ENCODE assay signal across 10 cellular contexts in the genomic region with DNA sequence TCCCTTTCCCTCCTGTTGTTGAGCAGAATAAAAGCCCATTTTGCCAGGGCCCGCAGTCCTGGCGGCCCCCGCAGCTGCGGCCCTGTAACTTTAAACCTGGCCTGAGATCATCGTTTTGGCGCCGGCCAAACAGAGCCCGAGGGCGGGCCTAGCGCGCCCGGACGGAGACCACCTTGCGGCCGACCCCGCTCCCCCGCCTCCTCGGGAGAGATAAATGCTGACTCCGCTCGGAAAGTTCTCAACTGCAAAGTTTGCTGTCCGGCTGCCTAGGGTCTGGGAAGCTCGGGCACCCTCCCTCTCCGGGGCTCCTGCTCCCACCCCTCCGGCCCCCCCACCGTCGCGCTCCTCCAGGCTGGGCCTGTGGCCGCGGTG. TPM values are rescaled to one million over a fixed set of nuclear protein-coding genes. Genes with fewer than 3 reads are reported as not detected.
DNase-seq lines count a peak whose midpoint lies in the region; ATAC-seq and TF ChIP-seq lines count a peak whose summit lies in the region.
"Had no signal": no experiment of that assay in that cellular context is flagged by ENCODE, and none has a peak within 500 bp of the region (broad histone marks: within the 10 kb centered on the region; RNA-seq: fewer than 3 reads in every experiment).

A gene with protein sequence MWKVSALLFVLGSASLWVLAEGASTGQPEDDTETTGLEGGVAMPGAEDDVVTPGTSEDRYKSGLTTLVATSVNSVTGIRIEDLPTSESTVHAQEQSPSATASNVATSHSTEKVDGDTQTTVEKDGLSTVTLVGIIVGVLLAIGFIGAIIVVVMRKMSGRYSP (plus strand): TSS at position 241 of the 372 bp plus-strand sequence. CDS start 202 bp downstream, outside the sequence.

- H3K36me3 Mint-ChIP-seq in WTC11 = peaks cover 4% of the 10 kb centered on the region; the same call in 1 of the 2 replicates
- no peaks in the 10 kb centered on the region for H3K36me3 Mint-ChIP-seq in activated CD8-positive, alpha-beta memory T cell treated with anti-CD3 and anti-CD28 coated beads, Interleukin-2, amount 10 ng/mL, durations not matched to agents 7 days and 5 days

- peaks cover 57% of the 10 kb centered on the region for H3K4me1 Mint-ChIP-seq in WTC11
- H3K4me1 Mint-ChIP-seq in activated CD8-positive, alpha-beta memory T cell treated with anti-CD3 and anti-CD28 coated beads, Interleukin-2, amount 10 ng/mL, durations not matched to agents 7 days and 5 days = no peaks in the 10 kb centered on the region
- H3K4me1 Mint-ChIP-seq: activated B cell treated with CpG ODN at 0.5 μM for 24 hours had no signal

- TF ChIP-seq CTCF in WTC11 (IDR thresholded peaks at IDR 0.05) (no peak), foreskin fibroblast (IDR thresholded peaks at IDR 0.05; ENCODE audit: low read depth, low read length) (no peak)

- peak within 1 kb of the TSS; percentile 85 for H3K27ac Mint-ChIP-seq in WTC11
- no peak within 1 kb of the TSS for H3K27ac Mint-ChIP-seq in activated CD8-positive, alpha-beta memory T cell treated with anti-CD3 and anti-CD28 coated beads, Interleukin-2, amount 10 ng/mL, durations not matched to agents 7 days and 5 days
- H3K27ac Mint-ChIP-seq: activated B cell treated with CpG ODN at 0.5 μM for 24 hours had no signal

- peaks cover 36% of the 10 kb centered on the region for H3K27me3 ChIP-seq in mucosa of stomach (ENCODE audit: control insufficient read depth, insufficient read depth, low read length)

- H3K9me3 ChIP-seq in mucosa of stomach (ENCODE audit: control insufficient read depth, low read length) = no peaks in the 10 kb centered on the region

- H3K4me3 ChIP-seq in foreskin fibroblast (ENCODE audit: low read depth in 1 of 2, low read length in 2 of 2) = peak within 1 kb of the TSS; percentile 41 to 49
- H3K4me3 ChIP-seq in mucosa of stomach (ENCODE audit: low read length) = no peak within 1 kb of the TSS

- H3K4me1 ChIP-seq in mucosa of stomach (ENCODE audit: control insufficient read depth, insufficient read depth, low read length) = no peaks in the 10 kb centered on the region

- peak within 1 kb of the TSS; percentile 92 for H3K4me3 Mint-ChIP-seq in WTC11
- no peak within 1 kb of the TSS for H3K4me3 Mint-ChIP-seq in activated CD8-positive, alpha-beta memory T cell treated with anti-CD3 and anti-CD28 coated beads, Interleukin-2, amount 10 ng/mL, durations not matched to agents 7 days and 5 days
- H3K4me3 Mint-ChIP-seq: activated B cell treated with CpG ODN at 0.5 μM for 24 hours had no signal

- CTCF ChIA-PET in WTC11 (lab: Charles Lee) = interaction anchor here (1.3 to 4.4 kb wide), 2 partner anchors 12 to 70 kb away, joined by 6 to 27 read pairs; a partner anchor contains a TSS
- CTCF ChIA-PET in activated CD8-positive, alpha-beta memory T cell treated with anti-CD3 and anti-CD28 coated beads, Interleukin-2, amount 10 ng/mL, durations not matched to agents 7 days and 5 days (lab: Charles Lee) = no interaction called here

- H3K9ac ChIP-seq in mucosa of stomach (ENCODE audit: low read length) = peak within 1 kb of the TSS; percentile 61

- ATAC-seq in WTC11 = peak; percentile 77
- no peak for ATAC-seq in activated CD8-positive, alpha-beta memory T cell treated with anti-CD3 and anti-CD28 coated beads, Interleukin-2, amount 10 ng/mL, durations not matched to agents 7 days and 5 days

- H3K27me3 Mint-ChIP-seq in WTC11 (ENCODE audit: low read depth) = peaks cover 11% of the 10 kb centered on the region; the same call in 1 of the 2 replicates
- H3K27me3 Mint-ChIP-seq in activated CD8-positive, alpha-beta memory T cell treated with anti-CD3 and anti-CD28 coated beads, Interleukin-2, amount 10 ng/mL, durations not matched to agents 7 days and 5 days = peaks cover 58% of the 10 kb centered on the region

- H3K36me3 ChIP-seq in mucosa of stomach (ENCODE audit: control insufficient read depth, insufficient read depth, low read length) = no peaks in the 10 kb centered on the region

- DNase-seq in WTC11 (ENCODE audit: low spot score) (peak; percentile 82), foreskin fibroblast (no peak), ureter (ENCODE audit: low spot score) (peak; percentile 67), activated gamma-delta T cell treated with Interleukin-2 at 50 U/mL for 16 hours (no peak), putamen (ENCODE audit: low spot score) (no peak)
- DNase-seq in activated CD8-positive, alpha-beta memory T cell treated with anti-CD3 and anti-CD28 coated beads, Interleukin-2, amount 10 ng/mL, durations not matched to agents 7 days and 5 days = no peak
- DNase-seq: activated B cell treated with CpG ODN at 0.5 μM for 24 hours, erythroblast, NCI-H446 had no signal

- H3K9me3 Mint-ChIP-seq in WTC11 = no peaks in the 10 kb centered on the region
- H3K9me3 Mint-ChIP-seq in activated CD8-positive, alpha-beta memory T cell treated with anti-CD3 and anti-CD28 coated beads, Interleukin-2, amount 10 ng/mL, durations not matched to agents 7 days and 5 days (ENCODE audit: low read depth) = no peaks in the 10 kb centered on the region

- POLR2A ChIA-PET in WTC11 (lab: Charles Lee) = interaction anchor here (0.6 kb wide), 1 partner anchor 112 kb away, joined by 3 read pairs; no protein-coding TSS in a partner anchor

TF ChIP-seq in WTC11, 78 proteins besides CTCF, POLR2A, EP300 and RAD21 (continues in another document):
- TF ChIP-seq, protein P1, sequence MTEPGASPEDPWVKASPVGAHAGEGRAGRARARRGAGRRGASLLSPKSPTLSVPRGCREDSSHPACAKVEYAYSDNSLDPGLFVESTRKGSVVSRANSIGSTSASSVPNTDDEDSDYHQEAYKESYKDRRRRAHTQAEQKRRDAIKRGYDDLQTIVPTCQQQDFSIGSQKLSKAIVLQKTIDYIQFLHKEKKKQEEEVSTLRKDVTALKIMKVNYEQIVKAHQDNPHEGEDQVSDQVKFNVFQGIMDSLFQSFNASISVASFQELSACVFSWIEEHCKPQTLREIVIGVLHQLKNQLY (CRISPR knock-in tag; IDR thresholded peaks at IDR 0.05) = no peak
- TF ChIP-seq SP1 (CRISPR knock-in tag; conservative IDR thresholded peaks at IDR 0.05) = no peak
- TF ChIP-seq, protein P2, sequence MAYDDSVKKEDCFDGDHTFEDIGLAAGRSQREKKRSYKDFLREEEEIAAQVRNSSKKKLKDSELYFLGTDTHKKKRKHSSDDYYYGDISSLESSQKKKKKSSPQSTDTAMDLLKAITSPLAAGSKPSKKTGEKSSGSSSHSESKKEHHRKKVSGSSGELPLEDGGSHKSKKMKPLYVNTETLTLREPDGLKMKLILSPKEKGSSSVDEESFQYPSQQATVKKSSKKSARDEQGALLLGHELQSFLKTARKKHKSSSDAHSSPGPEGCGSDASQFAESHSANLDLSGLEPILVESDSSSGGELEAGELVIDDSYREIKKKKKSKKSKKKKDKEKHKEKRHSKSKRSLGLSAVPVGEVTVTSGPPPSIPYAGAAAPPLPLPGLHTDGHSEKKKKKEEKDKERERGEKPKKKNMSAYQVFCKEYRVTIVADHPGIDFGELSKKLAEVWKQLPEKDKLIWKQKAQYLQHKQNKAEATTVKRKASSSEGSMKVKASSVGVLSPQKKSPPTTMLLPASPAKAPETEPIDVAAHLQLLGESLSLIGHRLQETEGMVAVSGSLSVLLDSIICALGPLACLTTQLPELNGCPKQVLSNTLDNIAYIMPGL (CRISPR knock-in tag; IDR thresholded peaks at IDR 0.05) = 0 out of 2 replicates have a peak, but pooled peaks have one; percentile 25
- TF ChIP-seq, protein P3, sequence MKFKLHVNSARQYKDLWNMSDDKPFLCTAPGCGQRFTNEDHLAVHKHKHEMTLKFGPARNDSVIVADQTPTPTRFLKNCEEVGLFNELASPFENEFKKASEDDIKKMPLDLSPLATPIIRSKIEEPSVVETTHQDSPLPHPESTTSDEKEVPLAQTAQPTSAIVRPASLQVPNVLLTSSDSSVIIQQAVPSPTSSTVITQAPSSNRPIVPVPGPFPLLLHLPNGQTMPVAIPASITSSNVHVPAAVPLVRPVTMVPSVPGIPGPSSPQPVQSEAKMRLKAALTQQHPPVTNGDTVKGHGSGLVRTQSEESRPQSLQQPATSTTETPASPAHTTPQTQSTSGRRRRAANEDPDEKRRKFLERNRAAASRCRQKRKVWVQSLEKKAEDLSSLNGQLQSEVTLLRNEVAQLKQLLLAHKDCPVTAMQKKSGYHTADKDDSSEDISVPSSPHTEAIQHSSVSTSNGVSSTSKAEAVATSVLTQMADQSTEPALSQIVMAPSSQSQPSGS (CRISPR knock-in tag; IDR thresholded peaks at IDR 0.05; ENCODE audit: borderline replicate concordance, low read depth) = no peak
- TF ChIP-seq, protein P4, sequence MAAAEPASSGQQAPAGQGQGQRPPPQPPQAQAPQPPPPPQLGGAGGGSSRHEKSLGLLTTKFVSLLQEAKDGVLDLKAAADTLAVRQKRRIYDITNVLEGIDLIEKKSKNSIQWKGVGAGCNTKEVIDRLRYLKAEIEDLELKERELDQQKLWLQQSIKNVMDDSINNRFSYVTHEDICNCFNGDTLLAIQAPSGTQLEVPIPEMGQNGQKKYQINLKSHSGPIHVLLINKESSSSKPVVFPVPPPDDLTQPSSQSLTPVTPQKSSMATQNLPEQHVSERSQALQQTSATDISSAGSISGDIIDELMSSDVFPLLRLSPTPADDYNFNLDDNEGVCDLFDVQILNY (CRISPR knock-in tag; IDR thresholded peaks at IDR 0.05) = 0 out of 2 replicates have a peak, but pooled peaks have one; percentile 26
- TF ChIP-seq ETV6 (CRISPR knock-in tag; IDR thresholded peaks at IDR 0.05) = no peak
- TF ChIP-seq, protein P5, sequence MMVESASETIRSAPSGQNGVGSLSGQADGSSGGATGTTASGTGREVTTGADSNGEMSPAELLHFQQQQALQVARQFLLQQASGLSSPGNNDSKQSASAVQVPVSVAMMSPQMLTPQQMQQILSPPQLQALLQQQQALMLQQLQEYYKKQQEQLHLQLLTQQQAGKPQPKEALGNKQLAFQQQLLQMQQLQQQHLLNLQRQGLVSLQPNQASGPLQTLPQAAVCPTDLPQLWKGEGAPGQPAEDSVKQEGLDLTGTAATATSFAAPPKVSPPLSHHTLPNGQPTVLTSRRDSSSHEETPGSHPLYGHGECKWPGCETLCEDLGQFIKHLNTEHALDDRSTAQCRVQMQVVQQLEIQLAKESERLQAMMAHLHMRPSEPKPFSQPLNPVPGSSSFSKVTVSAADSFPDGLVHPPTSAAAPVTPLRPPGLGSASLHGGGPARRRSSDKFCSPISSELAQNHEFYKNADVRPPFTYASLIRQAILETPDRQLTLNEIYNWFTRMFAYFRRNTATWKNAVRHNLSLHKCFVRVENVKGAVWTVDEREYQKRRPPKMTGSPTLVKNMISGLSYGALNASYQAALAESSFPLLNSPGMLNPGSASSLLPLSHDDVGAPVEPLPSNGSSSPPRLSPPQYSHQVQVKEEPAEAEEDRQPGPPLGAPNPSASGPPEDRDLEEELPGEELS (CRISPR knock-in tag; IDR thresholded peaks at IDR 0.05) = peak; percentile 15
- no peak for TF ChIP-seq SMAD3 (CRISPR knock-in tag; IDR thresholded peaks at IDR 0.05; ENCODE audit: borderline replicate concordance)

RNA-seq across cellular contexts. Expression of the gene that starts here (rescaled TPM):
- total RNA-seq in WTC11 (2021) = 128 to 158 TPM (median 135 TPM) in 3 replicates
- 29.5 TPM for total RNA-seq in ureter
- not detected for total RNA-seq in activated CD8-positive, alpha-beta memory T cell treated with anti-CD3 and anti-CD28 coated beads, Interleukin-2, amount 10 ng/mL, durations not matched to agents 7 days and 5 days
- total RNA-seq: activated B cell treated with CpG ODN at 0.5 μM for 24 hours had no signal

Comparison
In these comparisons a context has a peak if more than half of its experiments do, and no peak if none do; other contexts are left out.
1. RNA of the gene that starts here (total RNA-seq): 128 to 158 TPM in WTC11 and 29.5 TPM in ureter (single experiment); not detected in activated CD8-positive, alpha-beta memory T cell treated with anti-CD3 and anti-CD28 coated beads, Interleukin-2, amount 10 ng/mL, durations not matched to agents 7 days and 5 days; every median in the first group is over 10 times any median in the second.
2. DNase-seq: peak in WTC11 (single experiment) and ureter (single experiment); none in foreskin fibroblast (0 of 2), activated gamma-delta T cell treated with Interleukin-2 at 50 U/mL for 16 hours (single experiment), putamen (single experiment) and activated CD8-positive, alpha-beta memory T cell treated with anti-CD3 and anti-CD28 coated beads, Interleukin-2, amount 10 ng/mL, durations not matched to agents 7 days and 5 days (single experiment).